In genomic region chr3:22089284-22089683, GRCh38 we compare ENCODE assay signal across 8 cellular contexts.
DNase-seq lines count a peak whose midpoint lies in the region; ATAC-seq and TF ChIP-seq lines count a peak whose summit lies in the region.

No MANE protein-coding gene starts in this region.

- H3K4me3 ChIP-seq in kidney epithelial cell (ENCODE audit: low read depth, low read length) = no peak overlapping the region

- no peaks in the 10 kb centered on the region for H3K36me3 Mint-ChIP-seq in activated CD4-positive, alpha-beta T cell treated with anti-CD3 and anti-CD28 coated beads, Interleukin-2, amount 10 ng/mL, durations not matched to agents 24 days and 14 days (ENCODE audit: low read depth)
- no peaks in the 10 kb centered on the region for H3K36me3 Mint-ChIP-seq in CD4-positive, alpha-beta T cell (ENCODE audit: low read depth)

- peak; percentile 54 for TF ChIP-seq CTCF in kidney epithelial cell (IDR thresholded peaks at IDR 0.05; ENCODE audit: insufficient read depth, low read length, poor library complexity, severe bottlenecking)
- no peak for TF ChIP-seq CTCF in CD4-positive, alpha-beta T cell (IDR thresholded peaks at IDR 0.05)

- POLR2A ChIA-PET in CD4-positive, alpha-beta T cell (lab: Charles Lee) = no interaction called here

- H3K27ac Mint-ChIP-seq in activated CD4-positive, alpha-beta T cell treated with anti-CD3 and anti-CD28 coated beads, Interleukin-2, amount 10 ng/mL, durations not matched to agents 24 days and 14 days = no peak overlapping the region
- no peak overlapping the region for H3K27ac Mint-ChIP-seq in CD4-positive, alpha-beta T cell

- no peaks in the 10 kb centered on the region for H3K9me3 ChIP-seq in CD4-positive, alpha-beta T cell (ENCODE audit: control insufficient read depth, low read length)

- no peaks in the 10 kb centered on the region for H3K27me3 ChIP-seq in kidney epithelial cell (ENCODE audit: control insufficient read depth, insufficient read depth, low read length)
- no peaks in the 10 kb centered on the region for H3K27me3 ChIP-seq in CD4-positive, alpha-beta T cell (ENCODE audit: control insufficient read depth, insufficient read depth, low read length)

- TF ChIP-seq RAD21 in Ishikawa (IDR thresholded peaks at IDR 0.05; ENCODE audit: low read depth) = peak; percentile 67

- H3K4me3 Mint-ChIP-seq in activated CD4-positive, alpha-beta T cell treated with anti-CD3 and anti-CD28 coated beads, Interleukin-2, amount 10 ng/mL, durations not matched to agents 24 days and 14 days = no peak overlapping the region
- no peak overlapping the region for H3K4me3 Mint-ChIP-seq in CD4-positive, alpha-beta T cell

- no peaks in the 10 kb centered on the region for H3K9me3 Mint-ChIP-seq in activated CD4-positive, alpha-beta T cell treated with anti-CD3 and anti-CD28 coated beads, Interleukin-2, amount 10 ng/mL, durations not matched to agents 24 days and 14 days
- H3K9me3 Mint-ChIP-seq in CD4-positive, alpha-beta T cell = peaks cover 3% of the 10 kb centered on the region

- CTCF ChIA-PET in CD4-positive, alpha-beta T cell (lab: Charles Lee) = no interaction called here

- H3K27ac ChIP-seq in CD4-positive, alpha-beta T cell (ENCODE audit: low read depth, low read length) = no peak overlapping the region

- TF ChIP-seq EP300 in Ishikawa (IDR thresholded peaks at IDR 0.05; ENCODE audit: borderline replicate concordance) = no peak

- H3K36me3 ChIP-seq in kidney epithelial cell (ENCODE audit: control insufficient read depth, insufficient read depth, low read length) = no peaks in the 10 kb centered on the region

- ATAC-seq in GM21825 (IDR thresholded peaks at IDR 0.05; ENCODE audit: unreplicated experiment) = peak; percentile 95
- no peak for ATAC-seq in CD4-positive, alpha-beta T cell (ENCODE audit: poor library complexity)

- H3K4me1 Mint-ChIP-seq in activated CD4-positive, alpha-beta T cell treated with anti-CD3 and anti-CD28 coated beads, Interleukin-2, amount 10 ng/mL, durations not matched to agents 24 days and 14 days = no peaks in the 10 kb centered on the region
- no peaks in the 10 kb centered on the region for H3K4me1 Mint-ChIP-seq in CD4-positive, alpha-beta T cell (ENCODE audit: low read depth)

- H3K27me3 Mint-ChIP-seq in activated CD4-positive, alpha-beta T cell treated with anti-CD3 and anti-CD28 coated beads, Interleukin-2, amount 10 ng/mL, durations not matched to agents 24 days and 14 days = no peaks in the 10 kb centered on the region
- H3K27me3 Mint-ChIP-seq in CD4-positive, alpha-beta T cell = no peaks in the 10 kb centered on the region

- intact Hi-C loops in activated CD4-positive, alpha-beta T cell treated with anti-CD3 and anti-CD28 coated beads, Interleukin-2, amount 10 ng/mL, durations not matched to agents 24 days and 14 days (cut with micrococcal nuclease) = no loop called here
- intact Hi-C loops in CD4-positive, alpha-beta T cell (cut with DNase I, micrococcal nuclease) = no loop called here

- peak; percentile 54 for DNase-seq in activated CD4-positive, alpha-beta T cell treated with anti-CD3 and anti-CD28 coated beads, Interleukin-2, amount 10 ng/mL, durations not matched to agents 24 days and 14 days
- no peak for DNase-seq in activated CD4-positive, alpha-beta T cell treated with anti-CD3 and anti-CD28 coated beads for 1 hour
- DNase-seq in SW480 (ENCODE audit: low spot score) (peak; percentile 62), kidney epithelial cell (ENCODE audit: low read depth) (peak; percentile 16), mucosa of gallbladder (ENCODE audit: low spot score) (no peak)
- DNase-seq in CD4-positive, alpha-beta T cell = no peak

TF ChIP-seq in Ishikawa, 13 proteins besides CTCF, POLR2A, EP300 and RAD21:
- TF ChIP-seq CREB1 (IDR thresholded peaks at IDR 0.05; ENCODE audit: low read depth) (no peak), YY1 (IDR thresholded peaks at IDR 0.05; ENCODE audit: low read depth) (no peak), NFIC (IDR thresholded peaks at IDR 0.05) (no peak), EGR1 (IDR thresholded peaks at IDR 0.05) (no peak), TAF1 (IDR thresholded peaks at IDR 0.05; ENCODE audit: low read depth) (no peak), FOXM1 (IDR thresholded peaks at IDR 0.05; ENCODE audit: borderline replicate concordance, low read depth) (no peak), CEBPB (IDR thresholded peaks at IDR 0.05) (no peak), ZBTB7A (IDR thresholded peaks at IDR 0.05; ENCODE audit: low read depth) (no peak), TCF12 (IDR thresholded peaks at IDR 0.05; ENCODE audit: low read depth) (no peak), TEAD4 (IDR thresholded peaks at IDR 0.05) (no peak)
- TF ChIP-seq, protein P1, sequence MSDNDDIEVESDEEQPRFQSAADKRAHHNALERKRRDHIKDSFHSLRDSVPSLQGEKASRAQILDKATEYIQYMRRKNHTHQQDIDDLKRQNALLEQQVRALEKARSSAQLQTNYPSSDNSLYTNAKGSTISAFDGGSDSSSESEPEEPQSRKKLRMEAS (IDR thresholded peaks at IDR 0.05) = no peak
- TF ChIP-seq, protein P2, sequence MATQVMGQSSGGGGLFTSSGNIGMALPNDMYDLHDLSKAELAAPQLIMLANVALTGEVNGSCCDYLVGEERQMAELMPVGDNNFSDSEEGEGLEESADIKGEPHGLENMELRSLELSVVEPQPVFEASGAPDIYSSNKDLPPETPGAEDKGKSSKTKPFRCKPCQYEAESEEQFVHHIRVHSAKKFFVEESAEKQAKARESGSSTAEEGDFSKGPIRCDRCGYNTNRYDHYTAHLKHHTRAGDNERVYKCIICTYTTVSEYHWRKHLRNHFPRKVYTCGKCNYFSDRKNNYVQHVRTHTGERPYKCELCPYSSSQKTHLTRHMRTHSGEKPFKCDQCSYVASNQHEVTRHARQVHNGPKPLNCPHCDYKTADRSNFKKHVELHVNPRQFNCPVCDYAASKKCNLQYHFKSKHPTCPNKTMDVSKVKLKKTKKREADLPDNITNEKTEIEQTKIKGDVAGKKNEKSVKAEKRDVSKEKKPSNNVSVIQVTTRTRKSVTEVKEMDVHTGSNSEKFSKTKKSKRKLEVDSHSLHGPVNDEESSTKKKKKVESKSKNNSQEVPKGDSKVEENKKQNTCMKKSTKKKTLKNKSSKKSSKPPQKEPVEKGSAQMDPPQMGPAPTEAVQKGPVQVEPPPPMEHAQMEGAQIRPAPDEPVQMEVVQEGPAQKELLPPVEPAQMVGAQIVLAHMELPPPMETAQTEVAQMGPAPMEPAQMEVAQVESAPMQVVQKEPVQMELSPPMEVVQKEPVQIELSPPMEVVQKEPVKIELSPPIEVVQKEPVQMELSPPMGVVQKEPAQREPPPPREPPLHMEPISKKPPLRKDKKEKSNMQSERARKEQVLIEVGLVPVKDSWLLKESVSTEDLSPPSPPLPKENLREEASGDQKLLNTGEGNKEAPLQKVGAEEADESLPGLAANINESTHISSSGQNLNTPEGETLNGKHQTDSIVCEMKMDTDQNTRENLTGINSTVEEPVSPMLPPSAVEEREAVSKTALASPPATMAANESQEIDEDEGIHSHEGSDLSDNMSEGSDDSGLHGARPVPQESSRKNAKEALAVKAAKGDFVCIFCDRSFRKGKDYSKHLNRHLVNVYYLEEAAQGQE (IDR thresholded peaks at IDR 0.05; ENCODE audit: low read depth) = no peak
- TF ChIP-seq, protein P3, sequence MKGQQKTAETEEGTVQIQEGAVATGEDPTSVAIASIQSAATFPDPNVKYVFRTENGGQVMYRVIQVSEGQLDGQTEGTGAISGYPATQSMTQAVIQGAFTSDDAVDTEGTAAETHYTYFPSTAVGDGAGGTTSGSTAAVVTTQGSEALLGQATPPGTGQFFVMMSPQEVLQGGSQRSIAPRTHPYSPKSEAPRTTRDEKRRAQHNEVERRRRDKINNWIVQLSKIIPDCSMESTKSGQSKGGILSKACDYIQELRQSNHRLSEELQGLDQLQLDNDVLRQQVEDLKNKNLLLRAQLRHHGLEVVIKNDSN (IDR thresholded peaks at IDR 0.05) = no peak

Comparison
In these comparisons a context has a peak if more than half of its experiments do, and no peak if none do; other contexts are left out.
1. DNase-seq: peak in activated CD4-positive, alpha-beta T cell treated with anti-CD3 and anti-CD28 coated beads, Interleukin-2, amount 10 ng/mL, durations not matched to agents 24 days and 14 days (single experiment), SW480 (single experiment) and kidney epithelial cell (single experiment); none in activated CD4-positive, alpha-beta T cell treated with anti-CD3 and anti-CD28 coated beads for 1 hour (single experiment), mucosa of gallbladder (single experiment) and CD4-positive, alpha-beta T cell (0 of 10).